In the genomic region with DNA sequence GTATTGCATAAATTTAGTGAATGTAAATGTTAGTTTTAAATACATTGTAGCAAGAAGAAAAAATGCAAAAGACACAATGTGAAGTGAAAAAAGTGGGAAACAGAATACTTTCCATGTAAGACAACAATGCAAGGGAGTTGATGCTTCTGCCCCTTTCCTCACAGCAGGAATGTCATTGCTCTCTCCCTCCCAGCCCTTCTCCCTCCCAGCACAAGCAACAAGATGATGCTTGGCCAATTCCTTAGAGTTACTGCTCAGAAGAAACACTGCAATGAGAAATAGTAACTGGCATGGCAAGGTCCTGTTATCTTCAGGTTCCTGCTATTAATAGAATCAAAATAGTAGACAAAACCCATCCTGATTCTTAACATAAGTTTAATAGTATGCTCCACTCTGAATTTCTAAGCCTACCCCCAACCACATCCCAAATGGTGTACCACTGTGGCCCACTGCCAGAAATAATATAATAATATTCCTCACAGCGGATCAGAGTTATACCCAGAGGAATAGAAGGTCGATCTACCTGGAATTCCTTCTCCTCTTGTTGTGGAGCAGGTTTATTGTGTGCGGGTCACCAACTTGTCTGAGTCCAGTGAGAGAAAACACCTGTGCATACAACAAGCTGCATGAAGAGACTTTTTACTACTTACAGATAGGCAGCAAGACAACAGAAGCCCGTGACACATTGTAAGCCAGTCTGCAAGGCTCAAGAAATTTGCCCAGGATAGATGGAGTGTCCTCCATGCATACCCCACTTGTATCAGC, we compare ENCODE assay signal across 1 cellular context.
TF ChIP-seq lines count a peak whose summit lies in the region.

No MANE protein-coding gene starts in this region.

TF ChIP-seq in HEK293, 187 proteins besides CTCF, POLR2A, EP300 and RAD21 (continued from another document):
- TF ChIP-seq, protein P1, sequence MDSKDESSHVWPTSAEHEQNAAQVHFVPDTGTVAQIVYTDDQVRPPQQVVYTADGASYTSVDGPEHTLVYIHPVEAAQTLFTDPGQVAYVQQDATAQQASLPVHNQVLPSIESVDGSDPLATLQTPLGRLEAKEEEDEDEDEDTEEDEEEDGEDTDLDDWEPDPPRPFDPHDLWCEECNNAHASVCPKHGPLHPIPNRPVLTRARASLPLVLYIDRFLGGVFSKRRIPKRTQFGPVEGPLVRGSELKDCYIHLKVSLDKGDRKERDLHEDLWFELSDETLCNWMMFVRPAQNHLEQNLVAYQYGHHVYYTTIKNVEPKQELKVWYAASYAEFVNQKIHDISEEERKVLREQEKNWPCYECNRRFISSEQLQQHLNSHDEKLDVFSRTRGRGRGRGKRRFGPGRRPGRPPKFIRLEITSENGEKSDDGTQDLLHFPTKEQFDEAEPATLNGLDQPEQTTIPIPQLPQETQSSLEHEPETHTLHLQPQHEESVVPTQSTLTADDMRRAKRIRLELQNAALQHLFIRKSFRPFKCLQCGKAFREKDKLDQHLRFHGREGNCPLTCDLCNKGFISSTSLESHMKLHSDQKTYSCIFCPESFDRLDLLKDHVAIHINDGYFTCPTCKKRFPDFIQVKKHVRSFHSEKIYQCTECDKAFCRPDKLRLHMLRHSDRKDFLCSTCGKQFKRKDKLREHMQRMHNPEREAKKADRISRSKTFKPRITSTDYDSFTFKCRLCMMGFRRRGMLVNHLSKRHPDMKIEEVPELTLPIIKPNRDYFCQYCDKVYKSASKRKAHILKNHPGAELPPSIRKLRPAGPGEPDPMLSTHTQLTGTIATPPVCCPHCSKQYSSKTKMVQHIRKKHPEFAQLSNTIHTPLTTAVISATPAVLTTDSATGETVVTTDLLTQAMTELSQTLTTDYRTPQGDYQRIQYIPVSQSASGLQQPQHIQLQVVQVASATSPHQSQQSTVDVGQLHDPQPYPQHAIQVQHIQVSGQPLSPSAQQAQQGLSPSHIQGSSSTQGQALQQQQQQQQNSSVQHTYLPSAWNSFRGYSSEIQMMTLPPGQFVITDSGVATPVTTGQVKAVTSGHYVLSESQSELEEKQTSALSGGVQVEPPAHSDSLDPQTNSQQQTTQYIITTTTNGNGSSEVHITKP (tag by site-specific recombination; IDR thresholded peaks at IDR 0.05), result peak; percentile 45; the same call in 1 of the 2 replicates
